8 cellular contexts compared by ENCODE assay signal in genomic region chr1:16980473-16981268, GRCh38. TPM values are rescaled to one million over a fixed set of nuclear protein-coding genes. Genes with fewer than 3 reads are reported as not detected.
DNase-seq lines count a peak whose midpoint lies in the region; ATAC-seq, FAIRE-seq and TF ChIP-seq lines count a peak whose summit lies in the region.

Gene MFAP2, minus strand, starts transcription at chr1:16980620. Its CDS starts 2,347 bp downstream, at chr1:16978273.

- intact Hi-C loops in activated CD4-positive, alpha-beta memory T cell treated with anti-CD3 and anti-CD28 coated beads for 36 hours (cut with micrococcal nuclease) = no loop called here
- intact Hi-C loops in testis (cut with DNase I; ENCODE audit: low total_unique reads) = no loop called here

- peak within 1 kb of the TSS; percentile 75 for H3K9ac ChIP-seq in keratinocyte (ENCODE audit: control insufficient read depth, extremely low read depth, insufficient read depth, low read length)

- H3K36me3 ChIP-seq in keratinocyte (ENCODE audit: control insufficient read depth in 2 of 2, extremely low read depth in 1 of 2, insufficient read depth in 2 of 2, low read length in 2 of 2) (peaks cover 6 to 20% of the 10 kb centered on the region in 2 experiments), testis (ENCODE audit: low read depth, missing control alignments) (no peaks in the 10 kb centered on the region)

- peak within 1 kb of the TSS; percentile 54 to 77 (median 62) for H3K4me3 ChIP-seq in keratinocyte (ENCODE audit: control insufficient read depth in 2 of 3, extremely low read depth in 1 of 3, insufficient read depth in 2 of 3, low read depth in 1 of 3, low read length in 3 of 3)
- H3K4me3 ChIP-seq in testis = peak within 1 kb of the TSS; percentile 68 to 71

- peaks cover 2% of the 10 kb centered on the region for H3K36me3 Mint-ChIP-seq in activated CD4-positive, alpha-beta memory T cell treated with anti-CD3 and anti-CD28 coated beads for 36 hours
- H3K36me3 Mint-ChIP-seq in activated CD4-positive, alpha-beta memory T cell treated with anti-CD3 and anti-CD28 coated beads, Interleukin-2, amount 10 ng/mL, durations not matched to agents 7 days and 5 days (ENCODE audit: low read depth) = peaks cover 3% of the 10 kb centered on the region

- peaks cover 25% of the 10 kb centered on the region for H3K79me2 ChIP-seq in keratinocyte (ENCODE audit: control insufficient read depth, insufficient read depth, low read length)

- no peak within 1 kb of the TSS for H3K27ac Mint-ChIP-seq in activated CD4-positive, alpha-beta memory T cell treated with anti-CD3 and anti-CD28 coated beads for 36 hours
- no peak within 1 kb of the TSS for H3K27ac Mint-ChIP-seq in activated CD4-positive, alpha-beta memory T cell treated with anti-CD3 and anti-CD28 coated beads, Interleukin-2, amount 10 ng/mL, durations not matched to agents 7 days and 5 days

- 16 to 17% methylated on average over 13 to 20 of the region's 53 CpGs for WGBS in testis, 2 donors

- H3K4me2 ChIP-seq in keratinocyte (ENCODE audit: control insufficient read depth, extremely low read depth, insufficient read depth, low read depth, low read length) = peak within 1 kb of the TSS; percentile 67

- dilution Hi-C loops in keratinocyte (cut with MboI; ENCODE audit: extremely low pct_ligation_motif_present, low sequenced_read_pairs) = no loop called here

- H3K9me3 ChIP-seq in keratinocyte (ENCODE audit: control insufficient read depth, low read depth, low read length) (no peaks in the 10 kb centered on the region), testis (no peaks in the 10 kb centered on the region)

- no peak for ATAC-seq in HG02885 (IDR thresholded peaks at IDR 0.05; ENCODE audit: poor library complexity, unreplicated experiment)

- H3K4me1 ChIP-seq in keratinocyte (ENCODE audit: control insufficient read depth, extremely low read depth, insufficient read depth, low read length) (peaks cover 43% of the 10 kb centered on the region), testis (no peaks in the 10 kb centered on the region)

- H3K27me3 ChIP-seq in keratinocyte (ENCODE audit: control insufficient read depth, extremely low read depth, insufficient read depth, low read length) (no peaks in the 10 kb centered on the region), testis (no peaks in the 10 kb centered on the region)

- H3K4me3 Mint-ChIP-seq in activated CD4-positive, alpha-beta memory T cell treated with anti-CD3 and anti-CD28 coated beads for 36 hours = peak within 1 kb of the TSS; percentile 1
- no peak within 1 kb of the TSS for H3K4me3 Mint-ChIP-seq in activated CD4-positive, alpha-beta memory T cell treated with anti-CD3 and anti-CD28 coated beads, Interleukin-2, amount 10 ng/mL, durations not matched to agents 7 days and 5 days

- no peaks in the 10 kb centered on the region for H3K9me3 Mint-ChIP-seq in activated CD4-positive, alpha-beta memory T cell treated with anti-CD3 and anti-CD28 coated beads for 36 hours
- H3K9me3 Mint-ChIP-seq in activated CD4-positive, alpha-beta memory T cell treated with anti-CD3 and anti-CD28 coated beads, Interleukin-2, amount 10 ng/mL, durations not matched to agents 7 days and 5 days = no peaks in the 10 kb centered on the region

- CTCF ChIA-PET in activated CD4-positive, alpha-beta memory T cell treated with anti-CD3 and anti-CD28 coated beads for 36 hours (lab: Charles Lee) = interaction anchor here (0.8 to 1.2 kb wide), 2 partner anchors 19 to 20 kb away, joined by 3 read pairs; no protein-coding TSS in a partner anchor
- CTCF ChIA-PET in activated CD4-positive, alpha-beta memory T cell treated with anti-CD3 and anti-CD28 coated beads, Interleukin-2, amount 10 ng/mL, durations not matched to agents 7 days and 5 days (lab: Charles Lee) = no interaction called here

- H2AFZ ChIP-seq in keratinocyte (ENCODE audit: control insufficient read depth, low read length) = peak within 1 kb of the TSS; percentile 1

- peaks cover 9% of the 10 kb centered on the region for H3K4me1 Mint-ChIP-seq in activated CD4-positive, alpha-beta memory T cell treated with anti-CD3 and anti-CD28 coated beads for 36 hours (ENCODE audit: low read depth)
- H3K4me1 Mint-ChIP-seq in activated CD4-positive, alpha-beta memory T cell treated with anti-CD3 and anti-CD28 coated beads, Interleukin-2, amount 10 ng/mL, durations not matched to agents 7 days and 5 days = peaks cover 6% of the 10 kb centered on the region

- peak within 1 kb of the TSS; percentile 92 for H3K27ac ChIP-seq in keratinocyte (ENCODE audit: control insufficient read depth, insufficient read depth, low read length)
- H3K27ac ChIP-seq in testis = peak within 1 kb of the TSS; percentile 93 to 95

- no peak for DNase-seq in activated CD4-positive, alpha-beta memory T cell treated with anti-CD3 and anti-CD28 coated beads for 36 hours
- no peak for DNase-seq in activated CD4-positive, alpha-beta memory T cell treated with anti-CD3 and anti-CD28 coated beads, Interleukin-2, amount 10 ng/mL, durations not matched to agents 7 days and 5 days
- DNase-seq in astrocyte of the hippocampus (ENCODE audit: low read depth, low spot score) (peak; percentile 70), keratinocyte (ENCODE audit: low read depth, low spot score) (peak; percentile 32), testis (peak; percentile 33), hippocampal formation (lab: John Stamatoyannopoulos, UW) (no peak), DMS79 (lab: John Stamatoyannopoulos, UW) (no peak)

- no peaks in the 10 kb centered on the region for H3K9me1 ChIP-seq in keratinocyte (ENCODE audit: control insufficient read depth, extremely low read depth, insufficient read depth, low read length)

- peaks cover 18% of the 10 kb centered on the region for H3K27me3 Mint-ChIP-seq in activated CD4-positive, alpha-beta memory T cell treated with anti-CD3 and anti-CD28 coated beads for 36 hours
- peaks cover 31% of the 10 kb centered on the region for H3K27me3 Mint-ChIP-seq in activated CD4-positive, alpha-beta memory T cell treated with anti-CD3 and anti-CD28 coated beads, Interleukin-2, amount 10 ng/mL, durations not matched to agents 7 days and 5 days

- H4K20me1 ChIP-seq in keratinocyte (ENCODE audit: control insufficient read depth, extremely low read depth, insufficient read depth, low read length) = no peaks in the 10 kb centered on the region

- TF ChIP-seq CTCF in keratinocyte (optimal IDR thresholded peaks at IDR 0.05 in 1 of 3, IDR thresholded peaks at IDR 0.05 in 1 of 3, conservative IDR thresholded peaks at IDR 0.05 in 1 of 3; ENCODE audit: extremely low read depth in 1 of 3, insufficient read depth in 2 of 3, low read length in 3 of 3) (no peak), testis (IDR thresholded peaks at IDR 0.05) (no peak)

- FAIRE-seq in keratinocyte (lab: Jason Lieb, UNC) = no peak

- POLR2A ChIA-PET in activated CD4-positive, alpha-beta memory T cell treated with anti-CD3 and anti-CD28 coated beads for 36 hours (lab: Charles Lee) = no interaction called here
- POLR2A ChIA-PET in activated CD4-positive, alpha-beta memory T cell treated with anti-CD3 and anti-CD28 coated beads, Interleukin-2, amount 10 ng/mL, durations not matched to agents 7 days and 5 days (lab: Charles Lee) = interaction anchor here (2.2 kb wide), 1 partner anchor 9 kb away, joined by 6 read pairs; no protein-coding TSS in a partner anchor

- TF ChIP-seq POLR2A in testis (IDR thresholded peaks at IDR 0.05) = no peak

RNA-seq across cellular contexts. Expression of gene MFAP2, which starts in this region (rescaled TPM):
- not detected for total RNA-seq in activated CD4-positive, alpha-beta memory T cell treated with anti-CD3 and anti-CD28 coated beads for 36 hours
- total RNA-seq in activated CD4-positive, alpha-beta memory T cell treated with anti-CD3 and anti-CD28 coated beads, Interleukin-2, amount 10 ng/mL, durations not matched to agents 7 days and 5 days = under 1 TPM in 1 of 2 experiments, not detected in 1; 0.25 TPM
- polyA plus RNA-seq in keratinocyte (34.6 to 75.1 TPM (median 69.6 TPM) in 3 replicates), testis (ENCODE audit: insufficient read depth, low read depth, low replicate concordance) (22.0 TPM)
- polyA plus RNA-seq in keratinocyte (2011; ENCODE audit: low read depth) = 1.4 TPM
- 48.6 and 72.5 TPM in 2 replicates for polyA plus RNA-seq in keratinocyte (2011; cell fraction: cytosol; rRNA removed)
- 128 and 172 TPM in 2 replicates for polyA plus RNA-seq in keratinocyte (2011; cell fraction: nucleus; rRNA removed)
- polyA plus RNA-seq in keratinocyte (2012; ENCODE audit: low replicate concordance) = 19.2 and 71.2 TPM in 2 replicates
- polyA minus RNA-seq in keratinocyte = 31.3 to 137 TPM (median 60.1 TPM) in 3 replicates
- polyA minus RNA-seq in keratinocyte (2011; cell fraction: cytosol; rRNA and poly(A)+ RNA removed) = 84.8 TPM
- polyA minus RNA-seq in keratinocyte (2011; cell fraction: nucleus; rRNA and poly(A)+ RNA removed) = 39.6 and 43.4 TPM in 2 replicates
- 10 to 100 TPM in 1 of 2 donors, 1 to 10 TPM in 1; 7.9 to 18.7 TPM for total RNA-seq in testis

Comparison
In these comparisons a context has a peak if more than half of its experiments do, and no peak if none do; other contexts are left out.
1. RNA of gene MFAP2 (total RNA-seq): 7.9 to 18.7 TPM in testis; 0.25 TPM in activated CD4-positive, alpha-beta memory T cell treated with anti-CD3 and anti-CD28 coated beads, Interleukin-2, amount 10 ng/mL, durations not matched to agents 7 days and 5 days and not detected in activated CD4-positive, alpha-beta memory T cell treated with anti-CD3 and anti-CD28 coated beads for 36 hours; every median in the first group is over 4 times any median in the second.
2. DNase-seq: peak in astrocyte of the hippocampus (single experiment), keratinocyte (single experiment) and testis (single experiment); none in activated CD4-positive, alpha-beta memory T cell treated with anti-CD3 and anti-CD28 coated beads for 36 hours (single experiment), activated CD4-positive, alpha-beta memory T cell treated with anti-CD3 and anti-CD28 coated beads, Interleukin-2, amount 10 ng/mL, durations not matched to agents 7 days and 5 days (single experiment), hippocampal formation (0 of 2) and DMS79 (single experiment).